Comparison of ENCODE assay signal across 1 cellular context in genomic region chr3:4550957-4551754, GRCh38.
TF ChIP-seq lines count a peak whose summit lies in the region.

No MANE protein-coding gene starts in this region.

TF ChIP-seq in IMR-90, 13 proteins besides CTCF, POLR2A, EP300 and RAD21 (continued from another document):
- no peak for TF ChIP-seq ELK1 (IDR thresholded peaks at IDR 0.05; ENCODE audit: borderline replicate concordance, low read depth, low read length)
- no peak for TF ChIP-seq RCOR1 (IDR thresholded peaks at IDR 0.05; ENCODE audit: insufficient replicate concordance, low read length)
- no peak for TF ChIP-seq MAFK (IDR thresholded peaks at IDR 0.05; ENCODE audit: low read depth, low read length)
